In the genomic region with DNA sequence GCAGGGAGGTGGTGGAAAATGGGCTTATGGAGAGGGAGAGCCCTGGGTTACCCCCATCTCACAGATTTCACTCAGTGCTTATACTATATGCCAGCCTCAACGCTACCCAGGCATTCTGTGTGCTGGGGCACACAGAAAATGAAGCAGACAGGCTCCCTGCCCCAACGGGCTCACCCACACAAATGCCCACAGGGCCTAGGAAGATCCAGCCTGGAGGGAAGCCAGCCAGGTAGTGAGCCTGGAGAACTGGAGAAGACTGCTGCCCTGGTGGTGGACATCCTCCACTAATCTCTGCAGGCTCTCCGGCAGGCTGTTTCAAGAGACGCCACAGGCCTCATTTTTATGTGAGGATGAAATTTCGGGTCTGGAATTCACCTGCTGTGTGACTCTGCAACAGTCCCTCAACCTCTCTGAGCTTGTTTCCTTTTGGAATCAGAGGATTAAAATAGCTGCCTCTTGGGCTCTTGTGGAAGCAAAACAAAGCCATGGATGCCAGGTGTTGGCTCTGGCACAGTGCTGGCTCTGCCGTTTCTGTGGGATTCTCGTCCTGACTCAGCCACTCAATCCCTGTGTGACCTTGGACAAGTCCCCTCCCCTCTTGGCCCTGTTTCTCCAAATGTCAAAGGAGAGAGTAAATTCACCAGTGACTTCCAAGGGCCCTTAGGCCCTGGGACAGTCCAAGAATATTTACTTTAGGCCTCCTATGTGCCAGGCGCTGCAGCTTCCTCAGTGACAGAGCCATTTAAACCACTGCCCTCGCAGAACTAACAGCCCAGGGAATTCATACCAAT, we compare ENCODE assay signal across 14 cellular contexts. TPM values are rescaled to one million over a fixed set of nuclear protein-coding genes. Genes with fewer than 3 reads are reported as not detected.
DNase-seq lines count a peak whose midpoint lies in the region; ATAC-seq, FAIRE-seq and TF ChIP-seq lines count a peak whose summit lies in the region.
"Had no signal": no experiment of that assay in that cellular context is flagged by ENCODE, and none has a peak within 500 bp of the region (broad histone marks: within the 10 kb centered on the region; RNA-seq: fewer than 3 reads in every experiment).

No MANE protein-coding gene starts in this region.

- H3K79me2 ChIP-seq in HepG2 (ENCODE audit: insufficient read depth, low read length), result peaks cover 22% of the 10 kb centered on the region

- peak overlapping the region; percentile 31 for H3K9ac ChIP-seq in HepG2 (ENCODE audit: insufficient read depth, low read depth, low read length)

- H3K36me3 ChIP-seq in HepG2 (replicated peaks in 1 of 2; ENCODE audit: control insufficient read depth in 1 of 2, insufficient read depth in 2 of 2, low read length in 2 of 2), result no peaks in the 10 kb centered on the region
- no peaks in the 10 kb centered on the region for H3K36me3 ChIP-seq in upper lobe of left lung

- no TSS peak for BruUV-seq in HepG2 (replicated peaks; lab: Mats Ljungman, UMichigan)

- intact Hi-C loops in HepG2 (cut with micrococcal nuclease; ENCODE audit: unreplicated experiment), result no loop called here

- no peak for DNase-seq in HepG2 (ENCODE audit: low spot score)
- peak in 1 of 2 donors; percentile 59 for DNase-seq in upper lobe of left lung
- DNase-seq: activated gamma-delta T cell treated with Interleukin-2 at 50 U/mL for 16 hours; Calu3; effector CD4-positive, alpha-beta T cell; islet precursor cell; naive thymus-derived CD4-positive, alpha-beta T cell; NCI-H1417; NCI-H526 treated with DMSO at 0.1 percent for 48 hours; Right ventricle myocardium superior; T-helper 9 cell had no signal

- peak overlapping the region; percentile 81 for H3K4me2 ChIP-seq in HepG2 (ENCODE audit: low read depth, low read length)

- POLR2A ChIA-PET in HepG2 (lab: Yijun Ruan, JAX), result interaction anchor here (1.2 kb wide), 1 partner anchor 11 kb away, joined by 4 read pairs; no protein-coding TSS in a partner anchor

- H3K27ac ChIP-seq in VCaP, result peak overlapping the region; percentile 97
- peak overlapping the region; percentile 76 for H3K27ac ChIP-seq in HepG2 (ENCODE audit: extremely low read length, insufficient read depth, low read length)
- H3K27ac ChIP-seq in upper lobe of left lung, result peak overlapping the region in 3 of 4 donors; percentile 24 to 59 (median 33)

- H3K4me1 ChIP-seq in HepG2 (ENCODE audit: insufficient read depth, low read length), result peaks cover 89% of the 10 kb centered on the region
- peaks cover 39 to 53% (median 46%) of the 10 kb centered on the region in 4 donors for H3K4me1 ChIP-seq in upper lobe of left lung

- ATAC-seq in HepG2 (no peak), upper lobe of left lung (ENCODE audit: low FRiP score in 2 of 2) (peak in 1 of 2 donors; percentile 2), GM18502 (IDR thresholded peaks at IDR 0.05; ENCODE audit: poor library complexity, unreplicated experiment) (no peak), GM21619 (IDR thresholded peaks at IDR 0.05; ENCODE audit: unreplicated experiment) (no peak)
- ATAC-seq: naive thymus-derived CD4-positive, alpha-beta T cell had no signal

- no peaks in the 10 kb centered on the region for H4K20me1 ChIP-seq in HepG2 (ENCODE audit: insufficient read depth, low read length)

- TF ChIP-seq POLR2A in HepG2 (IDR thresholded peaks at IDR 0.05; ENCODE audit: insufficient read depth in 1 of 2, low read depth in 2 of 2, low read length in 2 of 2), result no peak
- no peak for TF ChIP-seq POLR2A in upper lobe of left lung (IDR thresholded peaks at IDR 0.05)

- H3K27me3 ChIP-seq in HepG2 (ENCODE audit: control insufficient read depth in 1 of 2, insufficient read depth in 2 of 2, low read length in 2 of 2) (no peaks in the 10 kb centered on the region; a peak in 1 of 5 replicates), upper lobe of left lung (no peaks in the 10 kb centered on the region)

- H3K9me3 ChIP-seq in HepG2 (ENCODE audit: low read length), result no peaks in the 10 kb centered on the region
- H3K9me3 ChIP-seq in upper lobe of left lung, result no peaks in the 10 kb centered on the region

- TF ChIP-seq EP300 in HepG2 (IDR thresholded peaks at IDR 0.05; ENCODE audit: low read depth in 2 of 2, low read length in 2 of 2), result no peak
- TF ChIP-seq EP300 in HepG2 (CRISPR knock-in tag; IDR thresholded peaks at IDR 0.05; ENCODE audit: borderline replicate concordance), result no peak
- TF ChIP-seq EP300 in upper lobe of left lung (IDR thresholded peaks at IDR 0.05), result no peak

- H2AFZ ChIP-seq in HepG2 (ENCODE audit: low read length), result no peak overlapping the region

- TF ChIP-seq CTCF in VCaP (conservative IDR thresholded peaks at IDR 0.05) (no peak), HepG2 (CRISPR knock-in tag; IDR thresholded peaks at IDR 0.05) (no peak), upper lobe of left lung (IDR thresholded peaks at IDR 0.05) (no peak)

- FAIRE-seq in HepG2 (lab: Jason Lieb, UNC), result no peak

- WGBS in HepG2 (ENCODE audit: low lambda C conversion rate), result 50% methylated on average over 9 of the region's 9 CpGs
- WGBS in upper lobe of left lung, 2 donors, result 72 to 77% methylated on average over 8 to 9 of the region's 9 CpGs

- TF ChIP-seq RAD21 in HepG2 (CRISPR knock-in tag; IDR thresholded peaks at IDR 0.05), result no peak

- in situ Hi-C loops in HepG2 (cut with HindIII; ENCODE audit: extremely low pct_ligation_motif_present, low pct_unique_long_range_greater_than_20kb), result no loop called here

- CTCF ChIA-PET in HepG2 (lab: Yijun Ruan, JAX; ENCODE audit: low intra/inter-chr PET ratio, low total read pairs), result no interaction called here

- H3K4me3 ChIP-seq in HepG2 (replicated peaks in 1 of 3; ENCODE audit: insufficient read depth in 1 of 3, low read depth in 2 of 3, low read length in 3 of 3) (peak overlapping the region; percentile 5 to 56 (median 31); a peak in 3 of 6 replicates), upper lobe of left lung (no peak overlapping the region)

RNA-seq across cellular contexts. Expression of a gene that starts 3.6 kb away (rescaled TPM):
- total RNA-seq in HepG2 (2016; rRNA removed; fragmentation: Illumina TruSeq; extraction: Trizol) (6.0 and 13.2 TPM in 2 replicates), upper lobe of left lung (1 to 10 TPM; 1.9 to 9.6 (median 7.0) TPM)
- 4.1 and 4.7 TPM in 2 replicates for total RNA-seq in HepG2 (2016; cell fraction: cytosol; rRNA removed; fragmentation: Illumina TruSeq; extraction: Trizol; ENCODE audit: low read depth)
- total RNA-seq in HepG2 (2016; cell fraction: insoluble cytoplasmic fraction; rRNA removed; fragmentation: Illumina TruSeq; extraction: Trizol), result 6.2 and 13.0 TPM in 2 replicates
- 10.2 and 10.4 TPM in 2 replicates for total RNA-seq in HepG2 (2016; cell fraction: membrane; rRNA removed; fragmentation: Illumina TruSeq; extraction: Trizol)
- total RNA-seq in HepG2 (2016; cell fraction: nucleus; rRNA removed; fragmentation: Illumina TruSeq; extraction: Trizol), result 8.2 and 9.4 TPM in 2 replicates
- 16.6 and 20.2 TPM in 2 replicates for polyA plus RNA-seq in HepG2 (2011; rRNA removed)
- 19.1 and 22.5 TPM in 2 replicates for polyA plus RNA-seq in HepG2 (2011; cell fraction: cytosol; rRNA removed)
- 17.0 and 18.5 TPM in 2 replicates for polyA plus RNA-seq in HepG2 (2011; cell fraction: nucleus; rRNA removed)
- 13.9 and 14.2 TPM in 2 replicates for polyA plus RNA-seq in HepG2 (2012)
- 2.4 TPM in 2 replicates for polyA plus RNA-seq in HepG2 (2016; cell fraction: cytosol; fragmentation: Illumina TruSeq; extraction: Trizol; ENCODE audit: low read depth)
- polyA plus RNA-seq in HepG2 (2016; cell fraction: insoluble cytoplasmic fraction; fragmentation: Illumina TruSeq; extraction: Trizol; ENCODE audit: low read depth), result 4.5 and 5.3 TPM in 2 replicates
- 5.2 and 5.6 TPM in 2 replicates for polyA plus RNA-seq in HepG2 (2016; cell fraction: membrane; fragmentation: Illumina TruSeq; extraction: Trizol; ENCODE audit: low read depth)
- 19.6 and 20.2 TPM in 2 replicates for polyA plus RNA-seq in HepG2 (2016; cell fraction: nucleus; fragmentation: Illumina TruSeq; extraction: Trizol; ENCODE audit: insufficient read depth, low read depth)
- polyA minus RNA-seq in HepG2 (2011; rRNA and poly(A)+ RNA removed; ENCODE audit: low replicate concordance), result 21.8 and 127 TPM in 2 replicates
- polyA minus RNA-seq in HepG2 (2011; cell fraction: cytosol; rRNA and poly(A)+ RNA removed), result 28.0 and 29.7 TPM in 2 replicates
- 6.8 and 10.7 TPM in 2 replicates for polyA minus RNA-seq in HepG2 (2011; cell fraction: nucleus; rRNA and poly(A)+ RNA removed)

RNA-seq across cellular contexts. Expression of a gene that starts 12.6 kb away (rescaled TPM):
- total RNA-seq in HepG2 (2016; rRNA removed; fragmentation: Illumina TruSeq; extraction: Trizol) (12.3 and 12.8 TPM in 2 replicates), upper lobe of left lung (1 to 10 TPM in 1 of 6 donors, under 1 TPM in 2, not detected in 3; 0.43 to 1.1 (median 0.74) TPM)
- total RNA-seq in HepG2 (2016; cell fraction: cytosol; rRNA removed; fragmentation: Illumina TruSeq; extraction: Trizol; ENCODE audit: low read depth), result 5.7 TPM in 2 replicates
- 12.6 and 14.1 TPM in 2 replicates for total RNA-seq in HepG2 (2016; cell fraction: insoluble cytoplasmic fraction; rRNA removed; fragmentation: Illumina TruSeq; extraction: Trizol)
- 10.9 and 11.6 TPM in 2 replicates for total RNA-seq in HepG2 (2016; cell fraction: membrane; rRNA removed; fragmentation: Illumina TruSeq; extraction: Trizol)
- 10.2 and 12.0 TPM in 2 replicates for total RNA-seq in HepG2 (2016; cell fraction: nucleus; rRNA removed; fragmentation: Illumina TruSeq; extraction: Trizol)
- polyA plus RNA-seq in HepG2 (2011; rRNA removed), result 2.4 and 3.8 TPM in 2 replicates
- polyA plus RNA-seq in HepG2 (2011; cell fraction: cytosol; rRNA removed), result 2.0 and 2.5 TPM in 2 replicates
- polyA plus RNA-seq in HepG2 (2011; cell fraction: nucleus; rRNA removed), result 2.3 TPM in 2 replicates
- 1.4 and 2.3 TPM in 2 replicates for polyA plus RNA-seq in HepG2 (2012)
- 2.5 and 3.0 TPM in 2 replicates for polyA plus RNA-seq in HepG2 (2016; cell fraction: cytosol; fragmentation: Illumina TruSeq; extraction: Trizol; ENCODE audit: low read depth)
- polyA plus RNA-seq in HepG2 (2016; cell fraction: insoluble cytoplasmic fraction; fragmentation: Illumina TruSeq; extraction: Trizol; ENCODE audit: low read depth), result 12.7 and 13.5 TPM in 2 replicates
- polyA plus RNA-seq in HepG2 (2016; cell fraction: membrane; fragmentation: Illumina TruSeq; extraction: Trizol; ENCODE audit: low read depth), result 4.7 and 4.8 TPM in 2 replicates
- 7.1 and 8.3 TPM in 2 replicates for polyA plus RNA-seq in HepG2 (2016; cell fraction: nucleus; fragmentation: Illumina TruSeq; extraction: Trizol; ENCODE audit: insufficient read depth, low read depth)
- 4.6 and 20.8 TPM in 2 replicates for polyA minus RNA-seq in HepG2 (2011; rRNA and poly(A)+ RNA removed; ENCODE audit: low replicate concordance)
- 2.7 and 3.9 TPM in 2 replicates for polyA minus RNA-seq in HepG2 (2011; cell fraction: cytosol; rRNA and poly(A)+ RNA removed)
- 5.7 and 7.3 TPM in 2 replicates for polyA minus RNA-seq in HepG2 (2011; cell fraction: nucleus; rRNA and poly(A)+ RNA removed)
- polyA plus RNA-seq: naive thymus-derived CD4-positive, alpha-beta T cell had no signal

RNA-seq across cellular contexts. Expression of a gene that starts 34.3 kb away (rescaled TPM):
- total RNA-seq in HepG2 (2016; rRNA removed; fragmentation: Illumina TruSeq; extraction: Trizol), result 409 and 618 TPM in 2 replicates
- total RNA-seq in HepG2 (2016; cell fraction: cytosol; rRNA removed; fragmentation: Illumina TruSeq; extraction: Trizol; ENCODE audit: low read depth), result 56.4 and 56.9 TPM in 2 replicates
- 416 and 627 TPM in 2 replicates for total RNA-seq in HepG2 (2016; cell fraction: insoluble cytoplasmic fraction; rRNA removed; fragmentation: Illumina TruSeq; extraction: Trizol)
- total RNA-seq in HepG2 (2016; cell fraction: membrane; rRNA removed; fragmentation: Illumina TruSeq; extraction: Trizol), result 77.5 and 91.5 TPM in 2 replicates
- 147 and 152 TPM in 2 replicates for total RNA-seq in HepG2 (2016; cell fraction: nucleus; rRNA removed; fragmentation: Illumina TruSeq; extraction: Trizol)
- polyA plus RNA-seq in HepG2 (2011; rRNA removed), result 27.3 and 45.9 TPM in 2 replicates
- polyA plus RNA-seq in HepG2 (2011; cell fraction: cytosol; rRNA removed), result 14.4 and 19.7 TPM in 2 replicates
- polyA plus RNA-seq in HepG2 (2011; cell fraction: nucleus; rRNA removed), result 19.5 and 20.7 TPM in 2 replicates
- polyA plus RNA-seq in HepG2 (2012), result 58.4 and 155 TPM in 2 replicates
- 80.3 and 82.5 TPM in 2 replicates for polyA plus RNA-seq in HepG2 (2016; cell fraction: cytosol; fragmentation: Illumina TruSeq; extraction: Trizol; ENCODE audit: low read depth)
- polyA plus RNA-seq in HepG2 (2016; cell fraction: insoluble cytoplasmic fraction; fragmentation: Illumina TruSeq; extraction: Trizol; ENCODE audit: low read depth), result 774 and 823 TPM in 2 replicates
- 86.8 and 89.3 TPM in 2 replicates for polyA plus RNA-seq in HepG2 (2016; cell fraction: membrane; fragmentation: Illumina TruSeq; extraction: Trizol; ENCODE audit: low read depth)
- 316 and 323 TPM in 2 replicates for polyA plus RNA-seq in HepG2 (2016; cell fraction: nucleus; fragmentation: Illumina TruSeq; extraction: Trizol; ENCODE audit: insufficient read depth, low read depth)
- polyA minus RNA-seq in HepG2 (2011; rRNA and poly(A)+ RNA removed; ENCODE audit: low replicate concordance), result 11.3 and 32.5 TPM in 2 replicates
- polyA minus RNA-seq in HepG2 (2011; cell fraction: cytosol; rRNA and poly(A)+ RNA removed), result 18.3 and 20.7 TPM in 2 replicates
- 22.0 and 32.7 TPM in 2 replicates for polyA minus RNA-seq in HepG2 (2011; cell fraction: nucleus; rRNA and poly(A)+ RNA removed)
- 100 to 1,000 TPM in 1 of 6 donors, 10 to 100 TPM in 5; 38.3 to 103 (median 52.2) TPM for total RNA-seq in upper lobe of left lung

RNA-seq across cellular contexts. Expression of a gene that starts 52.1 kb away (rescaled TPM):
- total RNA-seq in HepG2 (2016; rRNA removed; fragmentation: Illumina TruSeq; extraction: Trizol), result 38.0 and 47.5 TPM in 2 replicates
- total RNA-seq in HepG2 (2016; cell fraction: cytosol; rRNA removed; fragmentation: Illumina TruSeq; extraction: Trizol; ENCODE audit: low read depth), result 28.2 and 30.9 TPM in 2 replicates
- total RNA-seq in HepG2 (2016; cell fraction: insoluble cytoplasmic fraction; rRNA removed; fragmentation: Illumina TruSeq; extraction: Trizol), result 40.1 and 47.2 TPM in 2 replicates
- total RNA-seq in HepG2 (2016; cell fraction: membrane; rRNA removed; fragmentation: Illumina TruSeq; extraction: Trizol), result 56.8 and 65.1 TPM in 2 replicates
- 25.8 and 26.4 TPM in 2 replicates for total RNA-seq in HepG2 (2016; cell fraction: nucleus; rRNA removed; fragmentation: Illumina TruSeq; extraction: Trizol)
- 55.7 and 68.1 TPM in 2 replicates for polyA plus RNA-seq in HepG2 (2011; rRNA removed)
- 36.1 and 44.8 TPM in 2 replicates for polyA plus RNA-seq in HepG2 (2011; cell fraction: cytosol; rRNA removed)
- polyA plus RNA-seq in HepG2 (2011; cell fraction: nucleus; rRNA removed), result 196 and 210 TPM in 2 replicates
- polyA plus RNA-seq in HepG2 (2012), result 39.2 and 42.0 TPM in 2 replicates
- polyA plus RNA-seq in HepG2 (2016; cell fraction: cytosol; fragmentation: Illumina TruSeq; extraction: Trizol; ENCODE audit: low read depth), result 28.1 and 35.4 TPM in 2 replicates
- 45.3 and 52.8 TPM in 2 replicates for polyA plus RNA-seq in HepG2 (2016; cell fraction: insoluble cytoplasmic fraction; fragmentation: Illumina TruSeq; extraction: Trizol; ENCODE audit: low read depth)
- 52.1 and 54.5 TPM in 2 replicates for polyA plus RNA-seq in HepG2 (2016; cell fraction: membrane; fragmentation: Illumina TruSeq; extraction: Trizol; ENCODE audit: low read depth)
- polyA plus RNA-seq in HepG2 (2016; cell fraction: nucleus; fragmentation: Illumina TruSeq; extraction: Trizol; ENCODE audit: insufficient read depth, low read depth), result 60.6 and 65.4 TPM in 2 replicates
- polyA minus RNA-seq in HepG2 (2011; rRNA and poly(A)+ RNA removed; ENCODE audit: low replicate concordance), result 29.8 and 53.8 TPM in 2 replicates
- 18.0 and 18.1 TPM in 2 replicates for polyA minus RNA-seq in HepG2 (2011; cell fraction: cytosol; rRNA and poly(A)+ RNA removed)
- 23.8 and 32.3 TPM in 2 replicates for polyA minus RNA-seq in HepG2 (2011; cell fraction: nucleus; rRNA and poly(A)+ RNA removed)
- 10 to 100 TPM; 43.2 to 80.7 (median 53.6) TPM for total RNA-seq in upper lobe of left lung

Comparison
In these comparisons a context has a peak if more than half of its experiments do, and no peak if none do; other contexts are left out.
1. H3K27ac ChIP-seq: peak in every context shown above with its lines; median percentile 97 in VCaP; 76 in HepG2; 33 in upper lobe of left lung.
2. H3K4me3 ChIP-seq: peak in HepG2 (3 of 3); none in upper lobe of left lung (0 of 4).